ENCODE assay signal across 2 cellular contexts in genomic region chr18:9334351-9335254, GRCh38.
TF ChIP-seq lines count a peak whose summit lies in the region.

TSS of gene TWSG1 (plus strand) at chr18:9334773. CDS start at chr18:9337230, 2,457 bp downstream.

TF ChIP-seq in HEK293, 187 proteins besides CTCF, POLR2A, EP300 and RAD21 (continued from another document and continues in another):
- TF ChIP-seq, protein P1, sequence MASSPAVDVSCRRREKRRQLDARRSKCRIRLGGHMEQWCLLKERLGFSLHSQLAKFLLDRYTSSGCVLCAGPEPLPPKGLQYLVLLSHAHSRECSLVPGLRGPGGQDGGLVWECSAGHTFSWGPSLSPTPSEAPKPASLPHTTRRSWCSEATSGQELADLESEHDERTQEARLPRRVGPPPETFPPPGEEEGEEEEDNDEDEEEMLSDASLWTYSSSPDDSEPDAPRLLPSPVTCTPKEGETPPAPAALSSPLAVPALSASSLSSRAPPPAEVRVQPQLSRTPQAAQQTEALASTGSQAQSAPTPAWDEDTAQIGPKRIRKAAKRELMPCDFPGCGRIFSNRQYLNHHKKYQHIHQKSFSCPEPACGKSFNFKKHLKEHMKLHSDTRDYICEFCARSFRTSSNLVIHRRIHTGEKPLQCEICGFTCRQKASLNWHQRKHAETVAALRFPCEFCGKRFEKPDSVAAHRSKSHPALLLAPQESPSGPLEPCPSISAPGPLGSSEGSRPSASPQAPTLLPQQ (tag by site-specific recombination; IDR thresholded peaks at IDR 0.05): peak; percentile 74; the same call in 1 of the 2 replicates
- peak; percentile 13; the same call in 1 of the 2 replicates for TF ChIP-seq ZNF596 (tag by site-specific recombination; IDR thresholded peaks at IDR 0.05)
- peak; percentile 68 for TF ChIP-seq SP3 (tag by site-specific recombination; IDR thresholded peaks at IDR 0.05)
- no peak for TF ChIP-seq ZNF658 (tag by site-specific recombination; IDR thresholded peaks at IDR 0.05)
- TF ChIP-seq ZNF266 (tag by site-specific recombination; IDR thresholded peaks at IDR 0.05; ENCODE audit: low read depth): no peak
- peak; percentile 56 for TF ChIP-seq ZFHX2 (tag by site-specific recombination; conservative IDR thresholded peaks at IDR 0.05)
- peak; percentile 94 for TF ChIP-seq KLF10 (tag by site-specific recombination; IDR thresholded peaks at IDR 0.05)
- TF ChIP-seq SP2 (tag by site-specific recombination; IDR thresholded peaks at IDR 0.05): peak; percentile 55
- TF ChIP-seq ZNF114 (tag by site-specific recombination; IDR thresholded peaks at IDR 0.05): no peak
- TF ChIP-seq ZNF561 (tag by site-specific recombination; IDR thresholded peaks at IDR 0.05; ENCODE audit: borderline replicate concordance): peak; percentile 61; the same call in 1 of the 2 replicates
- TF ChIP-seq EGR2 (tag by site-specific recombination; IDR thresholded peaks at IDR 0.05; ENCODE audit: low read depth): peak; percentile 41; the same call in 1 of the 2 replicates
- TF ChIP-seq ZNF202 (tag by site-specific recombination; IDR thresholded peaks at IDR 0.05; ENCODE audit: borderline replicate concordance): no peak
- TF ChIP-seq, protein P2, sequence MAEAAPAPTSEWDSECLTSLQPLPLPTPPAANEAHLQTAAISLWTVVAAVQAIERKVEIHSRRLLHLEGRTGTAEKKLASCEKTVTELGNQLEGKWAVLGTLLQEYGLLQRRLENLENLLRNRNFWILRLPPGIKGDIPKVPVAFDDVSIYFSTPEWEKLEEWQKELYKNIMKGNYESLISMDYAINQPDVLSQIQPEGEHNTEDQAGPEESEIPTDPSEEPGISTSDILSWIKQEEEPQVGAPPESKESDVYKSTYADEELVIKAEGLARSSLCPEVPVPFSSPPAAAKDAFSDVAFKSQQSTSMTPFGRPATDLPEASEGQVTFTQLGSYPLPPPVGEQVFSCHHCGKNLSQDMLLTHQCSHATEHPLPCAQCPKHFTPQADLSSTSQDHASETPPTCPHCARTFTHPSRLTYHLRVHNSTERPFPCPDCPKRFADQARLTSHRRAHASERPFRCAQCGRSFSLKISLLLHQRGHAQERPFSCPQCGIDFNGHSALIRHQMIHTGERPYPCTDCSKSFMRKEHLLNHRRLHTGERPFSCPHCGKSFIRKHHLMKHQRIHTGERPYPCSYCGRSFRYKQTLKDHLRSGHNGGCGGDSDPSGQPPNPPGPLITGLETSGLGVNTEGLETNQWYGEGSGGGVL (tag by site-specific recombination; IDR thresholded peaks at IDR 0.05): peak; percentile 37
- peak; percentile 82 for TF ChIP-seq ZBTB8A (tag by site-specific recombination; IDR thresholded peaks at IDR 0.05)
- peak; percentile 99 for TF ChIP-seq KLF9 (tag by site-specific recombination; IDR thresholded peaks at IDR 0.05; ENCODE audit: low read depth)
- TF ChIP-seq, protein P3, sequence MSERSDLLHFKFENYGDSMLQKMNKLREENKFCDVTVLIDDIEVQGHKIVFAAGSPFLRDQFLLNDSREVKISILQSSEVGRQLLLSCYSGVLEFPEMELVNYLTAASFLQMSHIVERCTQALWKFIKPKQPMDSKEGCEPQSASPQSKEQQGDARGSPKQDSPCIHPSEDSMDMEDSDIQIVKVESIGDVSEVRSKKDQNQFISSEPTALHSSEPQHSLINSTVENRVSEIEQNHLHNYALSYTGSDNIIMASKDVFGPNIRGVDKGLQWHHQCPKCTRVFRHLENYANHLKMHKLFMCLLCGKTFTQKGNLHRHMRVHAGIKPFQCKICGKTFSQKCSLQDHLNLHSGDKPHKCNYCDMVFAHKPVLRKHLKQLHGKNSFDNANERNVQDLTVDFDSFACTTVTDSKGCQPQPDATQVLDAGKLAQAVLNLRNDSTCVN (tag by site-specific recombination; optimal IDR thresholded peaks at IDR 0.05): peak; percentile 60
- TF ChIP-seq GLIS2 (tag by site-specific recombination; IDR thresholded peaks at IDR 0.05): peak; percentile 62; the same call in 1 of the 2 replicates
- 0 out of 2 replicates have a peak, but pooled peaks have one; percentile 46 for TF ChIP-seq ZNF660 (tag by site-specific recombination; IDR thresholded peaks at IDR 0.05)
- TF ChIP-seq BCL11B (tag by site-specific recombination; IDR thresholded peaks at IDR 0.05; ENCODE audit: low read depth): no peak
- TF ChIP-seq, protein P4, sequence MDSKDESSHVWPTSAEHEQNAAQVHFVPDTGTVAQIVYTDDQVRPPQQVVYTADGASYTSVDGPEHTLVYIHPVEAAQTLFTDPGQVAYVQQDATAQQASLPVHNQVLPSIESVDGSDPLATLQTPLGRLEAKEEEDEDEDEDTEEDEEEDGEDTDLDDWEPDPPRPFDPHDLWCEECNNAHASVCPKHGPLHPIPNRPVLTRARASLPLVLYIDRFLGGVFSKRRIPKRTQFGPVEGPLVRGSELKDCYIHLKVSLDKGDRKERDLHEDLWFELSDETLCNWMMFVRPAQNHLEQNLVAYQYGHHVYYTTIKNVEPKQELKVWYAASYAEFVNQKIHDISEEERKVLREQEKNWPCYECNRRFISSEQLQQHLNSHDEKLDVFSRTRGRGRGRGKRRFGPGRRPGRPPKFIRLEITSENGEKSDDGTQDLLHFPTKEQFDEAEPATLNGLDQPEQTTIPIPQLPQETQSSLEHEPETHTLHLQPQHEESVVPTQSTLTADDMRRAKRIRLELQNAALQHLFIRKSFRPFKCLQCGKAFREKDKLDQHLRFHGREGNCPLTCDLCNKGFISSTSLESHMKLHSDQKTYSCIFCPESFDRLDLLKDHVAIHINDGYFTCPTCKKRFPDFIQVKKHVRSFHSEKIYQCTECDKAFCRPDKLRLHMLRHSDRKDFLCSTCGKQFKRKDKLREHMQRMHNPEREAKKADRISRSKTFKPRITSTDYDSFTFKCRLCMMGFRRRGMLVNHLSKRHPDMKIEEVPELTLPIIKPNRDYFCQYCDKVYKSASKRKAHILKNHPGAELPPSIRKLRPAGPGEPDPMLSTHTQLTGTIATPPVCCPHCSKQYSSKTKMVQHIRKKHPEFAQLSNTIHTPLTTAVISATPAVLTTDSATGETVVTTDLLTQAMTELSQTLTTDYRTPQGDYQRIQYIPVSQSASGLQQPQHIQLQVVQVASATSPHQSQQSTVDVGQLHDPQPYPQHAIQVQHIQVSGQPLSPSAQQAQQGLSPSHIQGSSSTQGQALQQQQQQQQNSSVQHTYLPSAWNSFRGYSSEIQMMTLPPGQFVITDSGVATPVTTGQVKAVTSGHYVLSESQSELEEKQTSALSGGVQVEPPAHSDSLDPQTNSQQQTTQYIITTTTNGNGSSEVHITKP (tag by site-specific recombination; IDR thresholded peaks at IDR 0.05): peak; percentile 55; the same call in 1 of the 2 replicates

TF ChIP-seq in SK-N-SH, 30 proteins besides CTCF, POLR2A, EP300 and RAD21 (continued from another document):
- TF ChIP-seq, protein P5, sequence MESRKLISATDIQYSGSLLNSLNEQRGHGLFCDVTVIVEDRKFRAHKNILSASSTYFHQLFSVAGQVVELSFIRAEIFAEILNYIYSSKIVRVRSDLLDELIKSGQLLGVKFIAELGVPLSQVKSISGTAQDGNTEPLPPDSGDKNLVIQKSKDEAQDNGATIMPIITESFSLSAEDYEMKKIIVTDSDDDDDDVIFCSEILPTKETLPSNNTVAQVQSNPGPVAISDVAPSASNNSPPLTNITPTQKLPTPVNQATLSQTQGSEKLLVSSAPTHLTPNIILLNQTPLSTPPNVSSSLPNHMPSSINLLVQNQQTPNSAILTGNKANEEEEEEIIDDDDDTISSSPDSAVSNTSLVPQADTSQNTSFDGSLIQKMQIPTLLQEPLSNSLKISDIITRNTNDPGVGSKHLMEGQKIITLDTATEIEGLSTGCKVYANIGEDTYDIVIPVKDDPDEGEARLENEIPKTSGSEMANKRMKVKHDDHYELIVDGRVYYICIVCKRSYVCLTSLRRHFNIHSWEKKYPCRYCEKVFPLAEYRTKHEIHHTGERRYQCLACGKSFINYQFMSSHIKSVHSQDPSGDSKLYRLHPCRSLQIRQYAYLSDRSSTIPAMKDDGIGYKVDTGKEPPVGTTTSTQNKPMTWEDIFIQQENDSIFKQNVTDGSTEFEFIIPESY (IDR thresholded peaks at IDR 0.05; ENCODE audit: borderline replicate concordance, low read depth): no peak
- TF ChIP-seq TAF1 (IDR thresholded peaks at IDR 0.05; ENCODE audit: borderline replicate concordance, low read depth, low read length) (peak; percentile 51), POLR2AphosphoS5 (IDR thresholded peaks at IDR 0.05; ENCODE audit: low read depth, low read length) (peak; percentile 45; the same call in 1 of the 2 replicates), TEAD4 (IDR thresholded peaks at IDR 0.05; ENCODE audit: borderline replicate concordance, insufficient read depth) (no peak), MXI1 (IDR thresholded peaks at IDR 0.05; ENCODE audit: low read depth, low read length) (peak; percentile 41; the same call in 1 of the 2 replicates), SIN3A (IDR thresholded peaks at IDR 0.05; ENCODE audit: borderline replicate concordance, low read depth, low read length) (no peak), REST (IDR thresholded peaks at IDR 0.05; ENCODE audit: low read depth, low read length) (0 out of 2 replicates have a peak, but pooled peaks have one; percentile 7)
- TF ChIP-seq, protein P6, sequence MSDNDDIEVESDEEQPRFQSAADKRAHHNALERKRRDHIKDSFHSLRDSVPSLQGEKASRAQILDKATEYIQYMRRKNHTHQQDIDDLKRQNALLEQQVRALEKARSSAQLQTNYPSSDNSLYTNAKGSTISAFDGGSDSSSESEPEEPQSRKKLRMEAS (IDR thresholded peaks at IDR 0.05; ENCODE audit: low read depth): peak; percentile 41
